Comparison of ENCODE assay signal across 39 cellular contexts in the genomic region with DNA sequence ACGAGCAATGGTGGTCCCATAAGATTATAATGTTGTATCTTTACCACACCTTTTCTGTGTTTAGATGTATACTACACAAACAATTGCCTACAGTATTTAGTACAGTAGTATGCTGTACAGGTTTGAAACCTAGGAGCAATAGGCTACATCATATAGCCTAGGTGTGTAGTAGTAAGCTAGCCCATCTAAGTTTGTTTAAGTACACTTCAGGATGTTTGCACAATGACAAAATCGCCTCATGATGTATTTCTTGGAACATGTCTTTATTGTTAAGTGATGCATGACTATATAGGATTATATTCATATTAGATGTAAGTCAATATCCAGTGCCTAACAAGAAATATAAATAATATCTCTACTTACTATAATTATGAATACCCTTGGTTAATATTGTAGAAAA.
"Had no signal": no experiment of that assay in that cellular context is flagged by ENCODE, and none has a peak within 500 bp of the region (broad histone marks: within the 10 kb centered on the region; RNA-seq: fewer than 3 reads in every experiment).

No MANE protein-coding gene starts in this region.

- H3K27ac ChIP-seq: PC-9, RWPE1, VCaP had no signal

- FAIRE-seq: RCC 7860 had no signal

- H3K36me3 Mint-ChIP-seq: activated CD8-positive, alpha-beta memory T cell treated with anti-CD3 and anti-CD28 coated beads, Interleukin-2, amount 10 ng/mL, durations not matched to agents 7 days and 5 days; activated naive CD4-positive, alpha-beta T cell treated with anti-CD3 and anti-CD28 coated beads, Interleukin-2, amount 10 ng/mL, durations not matched to agents 7 days and 5 days; activated naive CD8-positive, alpha-beta T cell had no signal

- H3K27me3 Mint-ChIP-seq: activated B cell treated with CpG ODN at 0.5 μM for 24 hours; activated CD8-positive, alpha-beta memory T cell treated with anti-CD3 and anti-CD28 coated beads, Interleukin-2, amount 10 ng/mL, durations not matched to agents 7 days and 5 days; brain had no signal

- H3K27ac Mint-ChIP-seq: activated B cell treated with CpG ODN at 0.5 μM for 24 hours; activated CD4-positive, alpha-beta memory T cell treated with anti-CD3 and anti-CD28 coated beads, Interleukin-2, amount 10 ng/mL, durations not matched to agents 7 days and 5 days; activated CD8-positive, alpha-beta memory T cell treated with anti-CD3 and anti-CD28 coated beads, Interleukin-2, amount 10 ng/mL, durations not matched to agents 7 days and 5 days; activated naive CD4-positive, alpha-beta T cell treated with anti-CD3 and anti-CD28 coated beads, Interleukin-2, amount 10 ng/mL, durations not matched to agents 7 days and 5 days; activated naive CD8-positive, alpha-beta T cell; activated naive CD8-positive, alpha-beta T cell treated with anti-CD3 and anti-CD28 coated beads, Interleukin-2, amount 50 U/mL, for 24 hours; brain had no signal

- H3K4me3 ChIP-seq: PC-9 had no signal

- DNase-seq: activated B cell treated with CpG ODN at 0.5 μM for 24 hours; activated CD4-positive, alpha-beta memory T cell treated with anti-CD3 and anti-CD28 coated beads, Interleukin-2, amount 10 ng/mL, durations not matched to agents 7 days and 5 days; activated CD4-positive, alpha-beta T cell treated with anti-CD3 and anti-CD28 coated beads for 48 hours; activated CD4-positive, CD25-positive, alpha-beta regulatory T cell treated with anti-CD3 and anti-CD28 coated beads, Interleukin-2, amount 50 U/mL, for 72 hours; activated CD8-positive, alpha-beta memory T cell treated with anti-CD3 and anti-CD28 coated beads for 24 hours; activated CD8-positive, alpha-beta memory T cell treated with anti-CD3 and anti-CD28 coated beads, Interleukin-2, amount 10 ng/mL, durations not matched to agents 7 days and 5 days; activated CD8-positive, alpha-beta memory T cell treated with anti-CD3 and anti-CD28 coated beads, Interleukin-2, amount 50 U/mL, for 48 hours; activated effector memory CD4-positive, alpha-beta T cell treated with Interleukin-2 at 50 U/mL for 16 hours; activated naive CD4-positive, alpha-beta T cell treated with anti-CD3 and anti-CD28 coated beads, Interleukin-2, amount 10 ng/mL, durations not matched to agents 7 days and 5 days; activated naive CD8-positive, alpha-beta T cell treated with anti-CD3 and anti-CD28 coated beads, Interleukin-2, amount 50 U/mL, for 24 hours; activated T-cell treated with anti-CD3 and anti-CD28 coated beads, Interleukin-2, amount 50 U/mL, for 48 hours; anterior cingulate cortex; central memory CD4-positive, alpha-beta T cell; Karpas-422; KBM-7; MM.1S; MV-4-11; NCI-H1092 treated with DMSO at 0.1 percent for 48 hours; NCI-H146; NCI-H187; NCI-H2029 treated with DMSO at 0.1 percent for 48 hours; NCI-H2107; NCI-H2171; NCI-H2227 treated with DMSO at 0.1 percent for 48 hours; NCI-H446; NCI-H524 treated with DMSO at 0.1 percent for 48 hours; NCI-H748 treated with DMSO at 0.1 percent for 48 hours; NK-92 treated with Interleukin-12 subunit alpha and Interleukin-12 subunit beta, amount 100 ng/mL, for 24 hours; PC-9; SW 1271; T-helper 1 cell; T-helper 2 cell; T-helper 9 cell had no signal

- H3K4me1 Mint-ChIP-seq: activated B cell treated with CpG ODN at 0.5 μM for 24 hours; activated CD4-positive, alpha-beta memory T cell treated with anti-CD3 and anti-CD28 coated beads, Interleukin-2, amount 10 ng/mL, durations not matched to agents 7 days and 5 days; activated CD8-positive, alpha-beta memory T cell treated with anti-CD3 and anti-CD28 coated beads, Interleukin-2, amount 10 ng/mL, durations not matched to agents 7 days and 5 days; activated naive CD4-positive, alpha-beta T cell treated with anti-CD3 and anti-CD28 coated beads, Interleukin-2, amount 10 ng/mL, durations not matched to agents 7 days and 5 days; activated naive CD8-positive, alpha-beta T cell treated with anti-CD3 and anti-CD28 coated beads, Interleukin-2, amount 50 U/mL, for 24 hours; brain had no signal

- H3K4me3 Mint-ChIP-seq: activated B cell treated with CpG ODN at 0.5 μM for 24 hours; activated CD4-positive, alpha-beta memory T cell treated with anti-CD3 and anti-CD28 coated beads, Interleukin-2, amount 10 ng/mL, durations not matched to agents 7 days and 5 days; activated CD8-positive, alpha-beta memory T cell treated with anti-CD3 and anti-CD28 coated beads, Interleukin-2, amount 10 ng/mL, durations not matched to agents 7 days and 5 days; activated naive CD4-positive, alpha-beta T cell treated with anti-CD3 and anti-CD28 coated beads, Interleukin-2, amount 10 ng/mL, durations not matched to agents 7 days and 5 days; activated naive CD8-positive, alpha-beta T cell; activated naive CD8-positive, alpha-beta T cell treated with anti-CD3 and anti-CD28 coated beads, Interleukin-2, amount 50 U/mL, for 24 hours; brain had no signal

- ATAC-seq: activated CD8-positive, alpha-beta memory T cell treated with anti-CD3 and anti-CD28 coated beads, Interleukin-2, amount 10 ng/mL, durations not matched to agents 7 days and 5 days; activated naive CD8-positive, alpha-beta T cell treated with anti-CD3 and anti-CD28 coated beads, Interleukin-2, amount 50 U/mL, for 24 hours; Right ventricle myocardium inferior had no signal
